In the genomic region with DNA sequence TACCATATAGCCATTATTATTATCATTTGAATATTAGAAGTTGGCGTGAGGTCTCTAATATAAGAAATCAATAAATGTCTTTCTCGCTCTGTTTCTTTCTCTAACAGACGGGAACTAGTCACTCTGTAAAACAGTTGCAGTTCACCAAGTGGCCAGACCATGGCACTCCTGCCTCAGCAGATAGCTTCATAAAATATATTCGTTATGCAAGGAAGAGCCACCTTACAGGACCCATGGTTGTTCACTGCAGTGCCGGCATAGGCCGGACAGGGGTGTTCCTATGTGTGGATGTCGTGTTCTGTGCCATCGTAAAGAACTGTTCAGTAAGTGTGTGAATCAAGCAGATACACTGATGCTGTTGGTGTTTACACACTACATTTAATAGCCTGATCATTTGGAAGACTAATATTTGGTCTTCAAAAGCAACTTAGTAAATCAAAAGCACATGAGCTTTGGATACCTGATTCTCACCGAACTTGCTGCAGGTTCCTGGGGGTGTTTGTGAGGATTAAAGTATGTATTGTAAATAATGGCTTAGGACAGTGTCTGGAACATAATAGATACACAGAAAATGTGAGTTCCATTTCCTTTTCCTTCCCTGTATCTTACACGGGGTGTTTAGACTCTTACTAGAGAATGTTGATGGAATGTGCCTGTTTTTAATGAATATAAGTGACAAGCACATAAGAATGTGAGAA, we compare ENCODE assay signal across 8 cellular contexts.
DNase-seq lines count a peak whose midpoint lies in the region; ATAC-seq and TF ChIP-seq lines count a peak whose summit lies in the region.
"Not testable (repeated sequence)": the region's sequence is repeated elsewhere in the genome, so short reads cannot be mapped to it uniquely, and the experiment has no call there.

No MANE protein-coding gene starts in this region.

- no CpG with 5 or more reads among the region's 10 CpGs for WGBS in IMR-90 (ENCODE audit: extremely low coverage in 2 of 2, insufficient read length in 1 of 2), 2 experiments

- TF ChIP-seq CTCF in IMR-90 (conservative IDR thresholded peaks at IDR 0.05; ENCODE audit: low read depth, low read length): not testable (repeated sequence)

- not testable (repeated sequence) for H3K4me3 ChIP-seq in IMR-90 (ENCODE audit: insufficient read depth, low read depth, low read length)

- not testable (repeated sequence) for H3K36me3 ChIP-seq in IMR-90 (ENCODE audit: control insufficient read depth, insufficient read depth, low read length)

- H4K20me1 ChIP-seq in IMR-90 (ENCODE audit: insufficient read depth, low read length): not testable (repeated sequence)

- not testable (repeated sequence) for H2AK5ac ChIP-seq in IMR-90 (ENCODE audit: low read depth, low read length)

- H3K9ac ChIP-seq in IMR-90 (ENCODE audit: low read depth, low read length): not testable (repeated sequence)

- not testable (repeated sequence) for H3K27me3 ChIP-seq in IMR-90 (ENCODE audit: control insufficient read depth, insufficient read depth, low read length)

- not testable (repeated sequence) for H3K27ac ChIP-seq in IMR-90 (ENCODE audit: insufficient read depth, low read length)

- H4K91ac ChIP-seq in IMR-90 (ENCODE audit: insufficient read depth, low read depth, low read length): not testable (repeated sequence)

- not testable (repeated sequence) for H2BK120ac ChIP-seq in IMR-90 (ENCODE audit: low read depth, low read length)

- CTCF ChIA-PET in IMR-90 (lab: Yijun Ruan, JAX): not testable (repeated sequence)

- not testable (repeated sequence) for H4K5ac ChIP-seq in IMR-90 (ENCODE audit: low read depth, low read length)

- DNase-seq in IMR-90; activated naive CD8-positive, alpha-beta T cell treated with anti-CD3 and anti-CD28 coated beads, Interleukin-2, amount 50 U/mL, for 24 hours; left lobe of liver (ENCODE audit: low spot score); stimulated activated naive CD8-positive, alpha-beta T cell treated with anti-CD3 and anti-CD28 coated beads, Interleukin-15, Interleukin-2, amounts not matched to agents 100 U/mL and 50 U/mL, for 24 hours: not testable (repeated sequence)

- H2BK20ac ChIP-seq in IMR-90 (ENCODE audit: low read depth, low read length): not testable (repeated sequence)

- not testable (repeated sequence) for H3K4me3 Mint-ChIP-seq in activated naive CD8-positive, alpha-beta T cell treated with anti-CD3 and anti-CD28 coated beads, Interleukin-2, amount 50 U/mL, for 24 hours

- not testable (repeated sequence) for H2AK9ac ChIP-seq in IMR-90 (replicated peaks; ENCODE audit: low read depth, low read length, poor library complexity)

- intact Hi-C loops in IMR-90 (cut with micrococcal nuclease): not testable (repeated sequence)

- not testable (repeated sequence) for H3K56ac ChIP-seq in IMR-90 (ENCODE audit: extremely low read depth, insufficient read depth, low read length)

- ATAC-seq in GM18505 (IDR thresholded peaks at IDR 0.05; ENCODE audit: unreplicated experiment) (peak; percentile 69), GM19463 (IDR thresholded peaks at IDR 0.05; ENCODE audit: unreplicated experiment) (peak; percentile 93), HG02642 (IDR thresholded peaks at IDR 0.05; ENCODE audit: poor library complexity, unreplicated experiment) (peak; percentile 88), HG03108 (IDR thresholded peaks at IDR 0.05; ENCODE audit: unreplicated experiment) (peak; percentile 92), IMR-90 (ENCODE audit: low read depth) (peak; percentile 100), left lobe of liver (peak; percentile 100)
- peak; percentile 99 for ATAC-seq in activated naive CD8-positive, alpha-beta T cell treated with anti-CD3 and anti-CD28 coated beads, Interleukin-2, amount 50 U/mL, for 24 hours
- ATAC-seq in stimulated activated naive CD8-positive, alpha-beta T cell treated with anti-CD3 and anti-CD28 coated beads, Interleukin-15, Interleukin-2, amounts not matched to agents 100 U/mL and 50 U/mL, for 24 hours: peak; percentile 87

- not testable (repeated sequence) for H2BK5ac ChIP-seq in IMR-90 (ENCODE audit: low read depth, low read length, poor library complexity, severe bottlenecking)

- in situ Hi-C loops in IMR-90 (cut with MboI; ENCODE audit: low sequenced_read_pairs): not testable (repeated sequence)

- H3K23ac ChIP-seq in IMR-90 (ENCODE audit: low read depth, low read length): not testable (repeated sequence)

- H3K4ac ChIP-seq in IMR-90 (ENCODE audit: low read depth, low read length): not testable (repeated sequence)

- not testable (repeated sequence) for BruUV-seq in IMR-90 (replicated peaks; lab: Mats Ljungman, UMichigan)

- H3K27ac Mint-ChIP-seq in activated naive CD8-positive, alpha-beta T cell treated with anti-CD3 and anti-CD28 coated beads, Interleukin-2, amount 50 U/mL, for 24 hours: not testable (repeated sequence)

- not testable (repeated sequence) for H3K4me2 ChIP-seq in IMR-90 (ENCODE audit: low read depth, low read length)

- not testable (repeated sequence) for H2AFZ ChIP-seq in IMR-90 (replicated peaks; ENCODE audit: low read length, poor library complexity)

- not testable (repeated sequence) for H2BK15ac ChIP-seq in IMR-90 (ENCODE audit: low read depth, low read length)

- not testable (repeated sequence) for H4K8ac ChIP-seq in IMR-90 (ENCODE audit: low read depth in 2 of 2, low read length in 2 of 2)

- POLR2A ChIA-PET in IMR-90 (lab: Charles Lee; ENCODE audit: unreplicated experiment): not testable (repeated sequence)

- H3K9me3 Mint-ChIP-seq in activated naive CD8-positive, alpha-beta T cell treated with anti-CD3 and anti-CD28 coated beads, Interleukin-2, amount 50 U/mL, for 24 hours: not testable (repeated sequence)

- H3K4me1 Mint-ChIP-seq in activated naive CD8-positive, alpha-beta T cell treated with anti-CD3 and anti-CD28 coated beads, Interleukin-2, amount 50 U/mL, for 24 hours: not testable (repeated sequence)

- not testable (repeated sequence) for TF ChIP-seq POLR2A in GM18505 (IDR thresholded peaks at IDR 0.05; ENCODE audit: borderline replicate concordance, extremely low read depth, insufficient read depth, insufficient read length); IMR-90 (IDR thresholded peaks at IDR 0.05; ENCODE audit: low read depth, low read length)

- H3K9me3 ChIP-seq in IMR-90 (ENCODE audit: control insufficient read depth, insufficient read depth, low read length): not testable (repeated sequence)

- H3K4me1 ChIP-seq in IMR-90 (ENCODE audit: control insufficient read depth, insufficient read depth, low read length): not testable (repeated sequence)

- H3K79me1 ChIP-seq in IMR-90 (ENCODE audit: low read depth in 1 of 2, low read length in 2 of 2): not testable (repeated sequence)

- not testable (repeated sequence) for TF ChIP-seq RAD21 in IMR-90 (IDR thresholded peaks at IDR 0.05; ENCODE audit: low read length)

- H3K9me1 ChIP-seq in IMR-90 (ENCODE audit: insufficient read depth, low read length): not testable (repeated sequence)

- H3K36me3 Mint-ChIP-seq in activated naive CD8-positive, alpha-beta T cell treated with anti-CD3 and anti-CD28 coated beads, Interleukin-2, amount 50 U/mL, for 24 hours (ENCODE audit: low read depth): not testable (repeated sequence)

- H3K18ac ChIP-seq in IMR-90 (ENCODE audit: low read depth, low read length): not testable (repeated sequence)

- dilution Hi-C loops in IMR-90 (cut with HindIII; ENCODE audit: low sequenced_read_pairs, unreplicated experiment): not testable (repeated sequence)

- H3K14ac ChIP-seq in IMR-90 (replicated peaks; ENCODE audit: low read depth, low read length): not testable (repeated sequence)

- not testable (repeated sequence) for H3K27me3 Mint-ChIP-seq in activated naive CD8-positive, alpha-beta T cell treated with anti-CD3 and anti-CD28 coated beads, Interleukin-2, amount 50 U/mL, for 24 hours
